In genomic region chr2:143988082-143988481, GRCh38 we compare ENCODE assay signal across 29 cellular contexts.
"Had no signal": no experiment of that assay in that cellular context is flagged by ENCODE, and none has a peak within 500 bp of the region (broad histone marks: within the 10 kb centered on the region; RNA-seq: fewer than 3 reads in every experiment).

No MANE protein-coding gene starts in this region.

- DNase-seq: activated CD8-positive, alpha-beta T cell treated with anti-CD3 and anti-CD28 coated beads for 36 hours; activated effector memory CD4-positive, alpha-beta T cell treated with anti-CD3 and anti-CD28 coated beads, Interleukin-2, amount 50 U/mL, for 16 hours; activated naive CD4-positive, alpha-beta T cell; activated naive CD4-positive, alpha-beta T cell treated with anti-CD3 and anti-CD28 coated beads, Interleukin-2, amount 50 U/mL, for 16 hours; activated naive CD8-positive, alpha-beta T cell treated with anti-CD3 and anti-CD28 coated beads for 36 hours; activated T-cell treated with anti-CD3 and anti-CD28 coated beads, Interleukin-2, amount 50 U/mL, for 24 hours; amniotic stem cell; aorta; brain microvascular endothelial cell; cerebellar nuclear complex; Karpas-422; KBM-7; NCI-H1105; NCI-H1417 treated with DMSO at 0.1 percent for 48 hours; NCI-H187 treated with DMSO at 0.1 percent for 48 hours; NCI-H2081; NCI-H2171 treated with DMSO at 0.1 percent for 48 hours; NCI-H2227 treated with DMSO at 0.1 percent for 48 hours; NCI-H446; NCI-H510A treated with DMSO at 0.1 percent for 48 hours; NCI-H526 treated with DMSO at 0.1 percent for 48 hours; NCI-H774; SHP77; SJCRH30 had no signal

- ATAC-seq: activated CD8-positive, alpha-beta T cell treated with anti-CD3 and anti-CD28 coated beads for 36 hours; Panc1 had no signal

- H3K36me3 ChIP-seq: brain microvascular endothelial cell had no signal

- H3K27me3 Mint-ChIP-seq: activated CD8-positive, alpha-beta T cell treated with anti-CD3 and anti-CD28 coated beads for 36 hours; activated naive CD8-positive, alpha-beta T cell treated with anti-CD3 and anti-CD28 coated beads for 36 hours; activated T-cell treated with anti-CD3 and anti-CD28 coated beads, Interleukin-2, amount 50 U/mL, for 24 hours had no signal

- H3K27ac Mint-ChIP-seq: activated CD8-positive, alpha-beta T cell treated with anti-CD3 and anti-CD28 coated beads for 36 hours; activated naive CD8-positive, alpha-beta T cell treated with anti-CD3 and anti-CD28 coated beads for 36 hours; activated T-cell treated with anti-CD3 and anti-CD28 coated beads, Interleukin-2, amount 50 U/mL, for 24 hours; activated T-helper 1 cell treated with anti-CD3 and anti-CD28 coated beads, Interleukin-12 subunit alpha, Interleukin-12 subunit beta, Interleukin-2, Interleukin-4 antibody, amounts not matched to agents 30 ng/mL and 10 ng/mL and 1 ng/mL, durations not matched to agents 14 hours and 24 hours and 36 hours; T-helper 1 cell treated with Interleukin-12 subunit alpha and Interleukin-12 subunit beta and Interleukin-4 antibody, amounts not matched to agents 30 μg/mL and 1 μg/mL, for 36 hours; T-helper 2 cell treated with Interferon-gamma antibody and Interleukin-4, amounts not matched to agents 5 μg/mL and 100 μg/mL, for 36 hours had no signal

- H3K27me3 ChIP-seq: brain microvascular endothelial cell, SJCRH30 had no signal

- H3K27ac ChIP-seq: brain microvascular endothelial cell, SJCRH30, SK-N-MC had no signal

- H3K4me3 Mint-ChIP-seq: activated CD8-positive, alpha-beta T cell treated with anti-CD3 and anti-CD28 coated beads for 36 hours; activated naive CD8-positive, alpha-beta T cell treated with anti-CD3 and anti-CD28 coated beads for 36 hours; activated T-cell treated with anti-CD3 and anti-CD28 coated beads, Interleukin-2, amount 50 U/mL, for 24 hours; activated T-helper 1 cell treated with anti-CD3 and anti-CD28 coated beads, Interleukin-12 subunit alpha, Interleukin-12 subunit beta, Interleukin-2, Interleukin-4 antibody, amounts not matched to agents 30 ng/mL and 10 ng/mL and 1 ng/mL, durations not matched to agents 14 hours and 24 hours and 36 hours; T-helper 1 cell treated with Interleukin-12 subunit alpha and Interleukin-12 subunit beta and Interleukin-4 antibody, amounts not matched to agents 30 μg/mL and 1 μg/mL, for 36 hours; T-helper 2 cell treated with Interferon-gamma antibody and Interleukin-4, amounts not matched to agents 5 μg/mL and 100 μg/mL, for 36 hours had no signal

- H3K4me3 ChIP-seq: SJCRH30, SK-N-MC had no signal

- H3K4me1 ChIP-seq: SJCRH30 had no signal

- H3K4me1 Mint-ChIP-seq: activated naive CD8-positive, alpha-beta T cell treated with anti-CD3 and anti-CD28 coated beads for 36 hours had no signal
